In the genomic region with DNA sequence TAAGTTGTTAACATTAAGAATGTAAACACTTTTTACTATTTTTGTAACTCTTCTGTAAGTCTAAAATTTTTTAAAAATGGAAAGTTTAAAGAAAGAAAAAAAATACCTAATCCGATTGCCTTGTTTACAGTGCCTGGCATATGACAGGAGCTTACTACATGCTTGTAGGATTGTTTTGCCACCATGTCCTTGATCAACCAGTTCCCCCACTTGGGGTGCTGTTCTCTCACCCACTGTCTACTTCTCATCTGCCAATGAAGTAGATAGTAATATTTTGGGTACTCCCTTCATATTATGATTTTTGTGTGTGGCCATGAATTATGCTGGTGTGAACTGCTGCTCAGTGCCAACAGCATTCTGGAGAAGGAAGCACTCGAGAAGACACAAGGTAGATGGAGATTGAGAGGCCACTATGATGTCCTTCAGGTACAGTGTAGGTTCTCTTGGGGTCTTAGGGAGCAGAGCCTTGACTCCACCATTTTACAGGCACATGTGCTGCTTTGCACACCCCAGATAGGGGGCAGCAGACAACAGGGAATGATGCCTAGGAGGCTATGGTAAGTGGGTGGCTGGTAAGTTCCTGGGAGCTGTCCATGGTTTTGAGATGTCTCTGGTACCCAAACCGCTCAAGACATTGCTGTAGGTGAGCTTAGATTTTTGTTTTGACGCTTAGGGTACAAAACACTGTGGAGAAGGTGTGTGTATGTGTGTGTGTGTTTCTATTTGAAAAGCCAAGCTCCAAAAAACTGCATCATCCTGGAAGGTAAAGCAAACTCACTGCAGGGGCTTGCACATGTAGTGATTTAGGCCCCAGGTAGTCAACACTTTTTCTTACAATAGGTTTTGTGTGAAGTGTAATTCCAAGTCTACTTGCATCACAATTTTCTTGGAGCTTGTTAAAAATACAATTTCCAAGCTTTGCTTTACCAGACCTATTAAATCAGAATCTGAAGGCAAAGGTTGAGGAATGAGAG, we compare ENCODE assay signal across 1 cellular context.
A peak's percentile ranks its signal among the peaks of the same experiment; 100 is the strongest.
TF ChIP-seq lines count a peak whose summit lies in the region.

No MANE protein-coding gene starts in this region.

TF ChIP-seq in HepG2, 621 proteins besides CTCF, POLR2A, EP300 and RAD21 (continued from another document):
- TF ChIP-seq, protein P1, sequence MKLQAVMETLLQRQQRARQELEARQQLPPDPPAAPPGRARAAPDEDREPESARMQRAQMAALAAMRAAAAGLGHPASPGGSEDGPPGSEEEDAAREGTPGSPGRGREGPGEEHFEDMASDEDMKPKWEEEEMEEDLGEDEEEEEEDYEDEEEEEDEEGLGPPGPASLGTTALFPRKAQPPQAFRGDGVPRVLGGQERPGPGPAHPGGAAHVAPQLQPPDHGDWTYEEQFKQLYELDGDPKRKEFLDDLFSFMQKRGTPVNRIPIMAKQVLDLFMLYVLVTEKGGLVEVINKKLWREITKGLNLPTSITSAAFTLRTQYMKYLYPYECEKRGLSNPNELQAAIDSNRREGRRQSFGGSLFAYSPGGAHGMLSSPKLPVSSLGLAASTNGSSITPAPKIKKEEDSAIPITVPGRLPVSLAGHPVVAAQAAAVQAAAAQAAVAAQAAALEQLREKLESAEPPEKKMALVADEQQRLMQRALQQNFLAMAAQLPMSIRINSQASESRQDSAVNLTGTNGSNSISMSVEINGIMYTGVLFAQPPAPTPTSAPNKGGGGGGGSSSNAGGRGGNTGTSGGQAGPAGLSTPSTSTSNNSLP (IDR thresholded peaks at IDR 0.05; ENCODE audit: low read depth, low read length): no peak
- no peak for TF ChIP-seq ZNF607 (CRISPR knock-in tag; IDR thresholded peaks at IDR 0.05; ENCODE audit: borderline replicate concordance)
- TF ChIP-seq NFE2L1 (CRISPR knock-in tag; IDR thresholded peaks at IDR 0.05; ENCODE audit: borderline replicate concordance): no peak
- no peak for TF ChIP-seq RELA (CRISPR knock-in tag; IDR thresholded peaks at IDR 0.05)
- peak; percentile 48; the same call in 1 of the 2 replicates for TF ChIP-seq ZNF558 (CRISPR knock-in tag; IDR thresholded peaks at IDR 0.05; ENCODE audit: borderline replicate concordance)
- TF ChIP-seq ZNF143 (CRISPR knock-in tag; IDR thresholded peaks at IDR 0.05): no peak
- peak; percentile 69; the same call in 1 of the 2 replicates for TF ChIP-seq ZKSCAN8 (CRISPR knock-in tag; IDR thresholded peaks at IDR 0.05; ENCODE audit: borderline replicate concordance)
- peak; percentile 98 for TF ChIP-seq SMC3 (IDR thresholded peaks at IDR 0.05; ENCODE audit: low read length)
- TF ChIP-seq GABPB1 (CRISPR knock-in tag; IDR thresholded peaks at IDR 0.05): no peak
- TF ChIP-seq, protein P2, sequence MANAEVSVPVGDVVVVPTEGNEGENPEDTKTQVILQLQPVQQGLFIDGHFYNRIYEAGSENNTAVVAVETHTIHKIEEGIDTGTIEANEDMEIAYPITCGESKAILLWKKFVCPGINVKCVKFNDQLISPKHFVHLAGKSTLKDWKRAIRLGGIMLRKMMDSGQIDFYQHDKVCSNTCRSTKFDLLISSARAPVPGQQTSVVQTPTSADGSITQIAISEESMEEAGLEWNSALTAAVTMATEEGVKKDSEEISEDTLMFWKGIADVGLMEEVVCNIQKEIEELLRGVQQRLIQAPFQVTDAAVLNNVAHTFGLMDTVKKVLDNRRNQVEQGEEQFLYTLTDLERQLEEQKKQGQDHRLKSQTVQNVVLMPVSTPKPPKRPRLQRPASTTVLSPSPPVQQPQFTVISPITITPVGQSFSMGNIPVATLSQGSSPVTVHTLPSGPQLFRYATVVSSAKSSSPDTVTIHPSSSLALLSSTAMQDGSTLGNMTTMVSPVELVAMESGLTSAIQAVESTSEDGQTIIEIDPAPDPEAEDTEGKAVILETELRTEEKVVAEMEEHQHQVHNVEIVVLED (CRISPR knock-in tag; IDR thresholded peaks at IDR 0.05; ENCODE audit: borderline replicate concordance): no peak
- peak; percentile 70; the same call in 1 of the 2 replicates for TF ChIP-seq KLF6 (CRISPR knock-in tag; IDR thresholded peaks at IDR 0.05)
- TF ChIP-seq ZNF572 (CRISPR knock-in tag; IDR thresholded peaks at IDR 0.05): no peak
- no peak for TF ChIP-seq ZNF180 (CRISPR knock-in tag; IDR thresholded peaks at IDR 0.05; ENCODE audit: borderline replicate concordance, low read depth)
- TF ChIP-seq YEATS4 (CRISPR knock-in tag; IDR thresholded peaks at IDR 0.05; ENCODE audit: borderline replicate concordance): no peak
- no peak for TF ChIP-seq MTF1 (CRISPR knock-in tag; IDR thresholded peaks at IDR 0.05)
- TF ChIP-seq, protein P3, sequence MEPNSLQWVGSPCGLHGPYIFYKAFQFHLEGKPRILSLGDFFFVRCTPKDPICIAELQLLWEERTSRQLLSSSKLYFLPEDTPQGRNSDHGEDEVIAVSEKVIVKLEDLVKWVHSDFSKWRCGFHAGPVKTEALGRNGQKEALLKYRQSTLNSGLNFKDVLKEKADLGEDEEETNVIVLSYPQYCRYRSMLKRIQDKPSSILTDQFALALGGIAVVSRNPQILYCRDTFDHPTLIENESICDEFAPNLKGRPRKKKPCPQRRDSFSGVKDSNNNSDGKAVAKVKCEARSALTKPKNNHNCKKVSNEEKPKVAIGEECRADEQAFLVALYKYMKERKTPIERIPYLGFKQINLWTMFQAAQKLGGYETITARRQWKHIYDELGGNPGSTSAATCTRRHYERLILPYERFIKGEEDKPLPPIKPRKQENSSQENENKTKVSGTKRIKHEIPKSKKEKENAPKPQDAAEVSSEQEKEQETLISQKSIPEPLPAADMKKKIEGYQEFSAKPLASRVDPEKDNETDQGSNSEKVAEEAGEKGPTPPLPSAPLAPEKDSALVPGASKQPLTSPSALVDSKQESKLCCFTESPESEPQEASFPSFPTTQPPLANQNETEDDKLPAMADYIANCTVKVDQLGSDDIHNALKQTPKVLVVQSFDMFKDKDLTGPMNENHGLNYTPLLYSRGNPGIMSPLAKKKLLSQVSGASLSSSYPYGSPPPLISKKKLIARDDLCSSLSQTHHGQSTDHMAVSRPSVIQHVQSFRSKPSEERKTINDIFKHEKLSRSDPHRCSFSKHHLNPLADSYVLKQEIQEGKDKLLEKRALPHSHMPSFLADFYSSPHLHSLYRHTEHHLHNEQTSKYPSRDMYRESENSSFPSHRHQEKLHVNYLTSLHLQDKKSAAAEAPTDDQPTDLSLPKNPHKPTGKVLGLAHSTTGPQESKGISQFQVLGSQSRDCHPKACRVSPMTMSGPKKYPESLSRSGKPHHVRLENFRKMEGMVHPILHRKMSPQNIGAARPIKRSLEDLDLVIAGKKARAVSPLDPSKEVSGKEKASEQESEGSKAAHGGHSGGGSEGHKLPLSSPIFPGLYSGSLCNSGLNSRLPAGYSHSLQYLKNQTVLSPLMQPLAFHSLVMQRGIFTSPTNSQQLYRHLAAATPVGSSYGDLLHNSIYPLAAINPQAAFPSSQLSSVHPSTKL (CRISPR knock-in tag; IDR thresholded peaks at IDR 0.05): peak; percentile 56
- TF ChIP-seq KAT2B (IDR thresholded peaks at IDR 0.05; ENCODE audit: borderline replicate concordance, low read depth, low read length): no peak
- TF ChIP-seq, protein P4, sequence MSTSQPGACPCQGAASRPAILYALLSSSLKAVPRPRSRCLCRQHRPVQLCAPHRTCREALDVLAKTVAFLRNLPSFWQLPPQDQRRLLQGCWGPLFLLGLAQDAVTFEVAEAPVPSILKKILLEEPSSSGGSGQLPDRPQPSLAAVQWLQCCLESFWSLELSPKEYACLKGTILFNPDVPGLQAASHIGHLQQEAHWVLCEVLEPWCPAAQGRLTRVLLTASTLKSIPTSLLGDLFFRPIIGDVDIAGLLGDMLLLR (CRISPR knock-in tag; IDR thresholded peaks at IDR 0.05): 0 out of 2 replicates have a peak, but pooled peaks have one; percentile 44
- no peak for TF ChIP-seq HCFC1 (IDR thresholded peaks at IDR 0.05; ENCODE audit: low read depth, low read length)
- TF ChIP-seq SMARCE1 (IDR thresholded peaks at IDR 0.05; ENCODE audit: borderline replicate concordance): no peak
- TF ChIP-seq BHLHE40 (IDR thresholded peaks at IDR 0.05; ENCODE audit: low read length): no peak
- TF ChIP-seq, protein P5, sequence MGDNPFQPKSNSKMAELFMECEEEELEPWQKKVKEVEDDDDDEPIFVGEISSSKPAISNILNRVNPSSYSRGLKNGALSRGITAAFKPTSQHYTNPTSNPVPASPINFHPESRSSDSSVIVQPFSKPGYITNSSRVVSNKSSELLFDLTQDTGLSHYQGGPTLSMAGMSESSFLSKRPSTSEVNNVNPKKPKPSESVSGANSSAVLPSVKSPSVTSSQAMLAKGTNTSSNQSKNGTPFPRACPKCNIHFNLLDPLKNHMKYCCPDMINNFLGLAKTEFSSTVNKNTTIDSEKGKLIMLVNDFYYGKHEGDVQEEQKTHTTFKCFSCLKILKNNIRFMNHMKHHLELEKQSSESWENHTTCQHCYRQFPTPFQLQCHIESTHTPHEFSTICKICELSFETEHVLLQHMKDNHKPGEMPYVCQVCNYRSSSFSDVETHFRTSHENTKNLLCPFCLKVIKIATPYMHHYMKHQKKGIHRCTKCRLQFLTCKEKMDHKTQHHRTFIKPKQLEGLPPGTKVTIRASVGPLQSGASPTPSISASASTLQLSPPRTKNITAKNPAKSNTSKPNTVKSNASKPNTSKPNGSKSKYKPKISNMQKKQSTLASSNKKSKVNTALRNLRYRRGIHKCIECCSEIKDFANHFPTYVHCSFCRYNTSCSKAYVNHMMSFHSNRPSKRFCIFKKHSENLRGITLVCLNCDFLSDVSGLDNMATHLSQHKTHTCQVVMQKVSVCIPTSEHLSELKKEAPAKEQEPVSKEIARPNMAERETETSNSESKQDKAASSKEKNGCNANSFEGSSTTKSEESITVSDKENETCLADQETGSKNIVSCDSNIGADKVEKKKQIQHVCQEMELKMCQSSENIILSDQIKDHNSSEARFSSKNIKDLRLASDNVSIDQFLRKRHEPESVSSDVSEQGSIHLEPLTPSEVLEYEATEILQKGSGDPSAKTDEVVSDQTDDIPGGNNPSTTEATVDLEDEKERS (CRISPR knock-in tag; IDR thresholded peaks at IDR 0.05): 0 out of 2 replicates have a peak, but pooled peaks have one; percentile 44
- no peak for TF ChIP-seq CENPX (CRISPR knock-in tag; IDR thresholded peaks at IDR 0.05)
- no peak for TF ChIP-seq SUZ12 (IDR thresholded peaks at IDR 0.05; ENCODE audit: low read depth, low read length)
